10 cellular contexts compared by ENCODE assay signal in genomic region chr10:82811621-82812020, GRCh38.
DNase-seq lines count a peak whose midpoint lies in the region; ATAC-seq, FAIRE-seq and TF ChIP-seq lines count a peak whose summit lies in the region.
"Had no signal": no experiment of that assay in that cellular context is flagged by ENCODE, and none has a peak within 500 bp of the region (broad histone marks: within the 10 kb centered on the region; RNA-seq: fewer than 3 reads in every experiment).

No MANE protein-coding gene starts in this region.

- POLR2A ChIA-PET in endothelial cell of umbilical vein (lab: Charles Lee): no interaction called here

- H3K9me3 ChIP-seq in heart right ventricle: no peaks in the 10 kb centered on the region
- no peaks in the 10 kb centered on the region for H3K9me3 ChIP-seq in endothelial cell of umbilical vein (replicated peaks; ENCODE audit: control insufficient read depth, insufficient read depth, low read length)
- no peaks in the 10 kb centered on the region for H3K9me3 ChIP-seq in testis

- no peaks in the 10 kb centered on the region for H3K27me3 ChIP-seq in heart right ventricle
- H3K27me3 ChIP-seq in endothelial cell of umbilical vein (ENCODE audit: control insufficient read depth in 2 of 2, insufficient read depth in 2 of 2, low read length in 2 of 2): no peaks in the 10 kb centered on the region
- no peaks in the 10 kb centered on the region for H3K27me3 ChIP-seq in testis

- no TSS peak for BruUV-seq in endothelial cell of umbilical vein (replicated peaks; lab: Mats Ljungman, UMichigan)

- FAIRE-seq in endothelial cell of umbilical vein (lab: Jason Lieb, UNC): peak; percentile 52

- H3K4me3 ChIP-seq in heart right ventricle: no peak overlapping the region
- H3K4me3 ChIP-seq in endothelial cell of umbilical vein (replicated peaks in 1 of 3; ENCODE audit: insufficient read depth in 1 of 3, low read depth in 1 of 3, low read length in 3 of 3): no peak overlapping the region
- H3K4me3 ChIP-seq in testis: no peak overlapping the region

- dilution Hi-C loops in endothelial cell of umbilical vein (cut with MboI; ENCODE audit: extremely low pct_ligation_motif_present, low sequenced_read_pairs): no loop called here

- CTCF ChIA-PET in endothelial cell of umbilical vein (lab: Charles Lee): interaction anchor here (0.6 to 1.9 kb wide), 12 partner anchors 9 to 1285 kb away, joined by 3 to 88 read pairs (median 4); no protein-coding TSS in a partner anchor

- intact Hi-C loops in heart right ventricle (cut with DNase I) (loop anchor here in 2 of 10 donors (1.0 to 5.0 kb wide), 2 partner anchors 9 to 1061 kb away; no protein-coding TSS in a partner anchor), Right ventricle myocardium inferior (cut with DNase I) (no loop called here), endothelial cell of umbilical vein (cut with micrococcal nuclease) (loop anchor here (1.0 to 2.0 kb wide), 2 partner anchors 157 to 1060 kb away; no protein-coding TSS in a partner anchor), testis (cut with DNase I; ENCODE audit: low total_unique reads) (no loop called here)

- no peak overlapping the region for H3K27ac ChIP-seq in heart right ventricle
- no peak overlapping the region for H3K27ac ChIP-seq in endothelial cell of umbilical vein (ENCODE audit: insufficient read depth, low read depth, low read length)
- H3K27ac ChIP-seq in testis: no peak overlapping the region

- H3K79me2 ChIP-seq in endothelial cell of umbilical vein (ENCODE audit: control insufficient read depth, insufficient read depth, low read length): no peaks in the 10 kb centered on the region

- H3K4me1 ChIP-seq in heart right ventricle (no peaks in the 10 kb centered on the region), endothelial cell of umbilical vein (ENCODE audit: control insufficient read depth, extremely low read depth, insufficient read depth, low read length) (no peaks in the 10 kb centered on the region), testis (no peaks in the 10 kb centered on the region)

- WGBS in heart right ventricle, 2 donors: 66 to 78% methylated on average over 1 of the region's 1 CpG
- 73 to 94% methylated on average over 1 of the region's 1 CpG for WGBS in testis, 2 donors

- peak in 7 of 9 donors; percentile 23 to 54 (median 34) for TF ChIP-seq CTCF in heart right ventricle (IDR thresholded peaks at IDR 0.05)
- TF ChIP-seq CTCF in LNCAP (IDR thresholded peaks at IDR 0.05): peak; percentile 68
- TF ChIP-seq CTCF in endothelial cell of umbilical vein (IDR thresholded peaks at IDR 0.05; ENCODE audit: extremely low read depth in 1 of 2, insufficient read depth in 1 of 2, low read depth in 1 of 2, low read length in 2 of 2): peak; percentile 52 to 60
- peak in 2 of 3 experiments; percentile 37 to 54 for TF ChIP-seq CTCF in testis (IDR thresholded peaks at IDR 0.05)

- H3K9me1 ChIP-seq in endothelial cell of umbilical vein (replicated peaks; ENCODE audit: control insufficient read depth, extremely low read depth, insufficient read depth, low read length): no peaks in the 10 kb centered on the region

- ATAC-seq in heart right ventricle (no peak), Right ventricle myocardium inferior (no peak)
- ATAC-seq: natural killer cell treated with Interleukin-12 subunit alpha and Interleukin-12 subunit beta and Interleukin-15 and Interleukin-18, amount 100 ng/mL, for 72 hours had no signal

- H2AFZ ChIP-seq in endothelial cell of umbilical vein (ENCODE audit: low read depth, low read length): no peak overlapping the region

- H3K4me2 ChIP-seq in endothelial cell of umbilical vein (ENCODE audit: insufficient read depth, low read length): no peak overlapping the region

- H3K36me3 ChIP-seq in heart right ventricle (no peaks in the 10 kb centered on the region), endothelial cell of umbilical vein (ENCODE audit: control insufficient read depth in 2 of 2, extremely low read depth in 1 of 2, insufficient read depth in 2 of 2, low read length in 2 of 2) (no peaks in the 10 kb centered on the region), testis (ENCODE audit: low read depth, missing control alignments) (no peaks in the 10 kb centered on the region)

- no peak overlapping the region for H3K9ac ChIP-seq in endothelial cell of umbilical vein (replicated peaks; ENCODE audit: extremely low read depth, insufficient read depth, low read length)

- no peaks in the 10 kb centered on the region for H4K20me1 ChIP-seq in endothelial cell of umbilical vein (replicated peaks; ENCODE audit: control insufficient read depth, extremely low read depth, insufficient read depth, low read length)

- no peak for DNase-seq in heart right ventricle
- no peak for DNase-seq in Right ventricle myocardium inferior (ENCODE audit: missing footprints)
- peak; percentile 21 for DNase-seq in endothelial cell of umbilical vein (ENCODE audit: low read depth, low spot score)
- peak; percentile 53 for DNase-seq in testis
- no peak for DNase-seq in OCI-M2 (lab: John Stamatoyannopoulos, UW; ENCODE audit: unreplicated experiment)
- no peak for DNase-seq in NCI-H1436 (lab: John Stamatoyannopoulos, UW)
- no peak for DNase-seq in putamen (ENCODE audit: low spot score)
- DNase-seq: activated naive CD8-positive, alpha-beta T cell treated with anti-CD3 and anti-CD28 coated beads, Interleukin-2, amount 10 ng/mL, durations not matched to agents 7 days and 5 days had no signal

- TF ChIP-seq POLR2A in endothelial cell of umbilical vein (IDR thresholded peaks at IDR 0.05; ENCODE audit: low read depth, low read length) (no peak), testis (IDR thresholded peaks at IDR 0.05) (no peak)

TF ChIP-seq in endothelial cell of umbilical vein, 7 proteins besides CTCF, POLR2A, EP300 and RAD21:
- TF ChIP-seq MYC (IDR thresholded peaks at IDR 0.05; ENCODE audit: low read depth, low read length) (no peak), FOS (IDR thresholded peaks at IDR 0.05; ENCODE audit: borderline replicate concordance, insufficient read depth, low read length) (no peak), EZH2 (IDR thresholded peaks at IDR 0.05; ENCODE audit: borderline replicate concordance, low read depth, low read length, severe bottlenecking) (no peak), MAX (IDR thresholded peaks at IDR 0.05; ENCODE audit: insufficient read depth, insufficient read length) (no peak)

Comparison
In these comparisons a context has a peak if more than half of its experiments do, and no peak if none do; other contexts are left out.
1. DNase-seq: peak in endothelial cell of umbilical vein (single experiment) and testis (single experiment); none in heart right ventricle (0 of 2), Right ventricle myocardium inferior (single experiment), OCI-M2 (single experiment), NCI-H1436 (single experiment) and putamen (single experiment).
2. Peak in every context shown above with its lines, with median percentiles within 50 percentile points of each other: CTCF ChIP-seq.